ENCODE assay signal across 19 cellular contexts in the genomic region with DNA sequence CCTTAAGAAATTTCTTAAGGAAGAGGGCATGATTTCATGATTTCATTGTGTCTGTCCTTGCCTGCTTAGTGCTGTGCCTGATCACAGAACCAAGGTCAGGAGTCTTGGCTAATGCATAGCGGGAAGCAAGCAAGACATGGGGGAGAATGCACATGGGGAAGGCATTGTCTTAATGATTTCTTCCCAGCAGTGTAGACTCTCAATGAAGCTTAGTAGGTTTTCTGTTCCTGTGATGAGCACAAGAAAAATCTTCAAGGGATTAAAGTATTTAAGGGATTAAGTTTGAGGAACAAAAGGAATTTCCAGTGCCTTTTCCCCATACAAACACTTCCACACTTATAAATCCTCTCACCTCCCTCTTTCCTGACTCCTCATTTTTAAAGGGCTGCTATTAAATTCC. TPM values are rescaled to one million over a fixed set of nuclear protein-coding genes. Genes with fewer than 3 reads are reported as not detected.
DNase-seq lines count a peak whose midpoint lies in the region; ATAC-seq and TF ChIP-seq lines count a peak whose summit lies in the region.
"Had no signal": no experiment of that assay in that cellular context is flagged by ENCODE, and none has a peak within 500 bp of the region (broad histone marks: within the 10 kb centered on the region; RNA-seq: fewer than 3 reads in every experiment).

No MANE protein-coding gene starts in this region.

- H3K9me3 Mint-ChIP-seq in neural progenitor cell: peaks cover 3% of the 10 kb centered on the region
- H3K9me3 Mint-ChIP-seq in stimulated activated effector memory CD8-positive, alpha-beta T cell treated with anti-CD3 and anti-CD28 coated beads, Interleukin-12 subunit alpha, Interleukin-12 subunit beta, amount 100 ng/mL, for 72 hours: no peaks in the 10 kb centered on the region
- H3K9me3 Mint-ChIP-seq: CD8-positive, alpha-beta T cell had no signal

- no peaks in the 10 kb centered on the region for H3K36me3 ChIP-seq in neural progenitor cell
- H3K36me3 ChIP-seq: BLaER1 treated with 17β-estradiol and CSF1 and Interleukin-3, amounts not matched to agents 10 nM and 100 nM had no signal

- H3F3A ChIP-seq in neural progenitor cell (ENCODE audit: low read depth): peaks cover 25% of the 10 kb centered on the region

- no peak for TF ChIP-seq CTCF in neural progenitor cell (IDR thresholded peaks at IDR 0.05)

- no peak for ATAC-seq in stimulated activated effector memory CD8-positive, alpha-beta T cell treated with anti-CD3 and anti-CD28 coated beads, Interleukin-12 subunit alpha, Interleukin-12 subunit beta, amount 100 ng/mL, for 72 hours
- ATAC-seq in HG03135 (IDR thresholded peaks at IDR 0.05; ENCODE audit: unreplicated experiment): no peak
- ATAC-seq: CD8-positive, alpha-beta T cell had no signal

- no peak overlapping the region for H3K4me3 Mint-ChIP-seq in neural progenitor cell
- no peak overlapping the region for H3K4me3 Mint-ChIP-seq in stimulated activated effector memory CD8-positive, alpha-beta T cell treated with anti-CD3 and anti-CD28 coated beads, Interleukin-12 subunit alpha, Interleukin-12 subunit beta, amount 100 ng/mL, for 72 hours
- H3K4me3 Mint-ChIP-seq: B cell; CD8-positive, alpha-beta T cell had no signal

- in situ Hi-C loops in G401 (cut with HindIII; ENCODE audit: low sequenced_read_pairs): no loop called here

- H3K27me3 Mint-ChIP-seq in neural progenitor cell (ENCODE audit: insufficient read depth, low read depth): peaks cover 6% of the 10 kb centered on the region

- no peaks in the 10 kb centered on the region for H3K79me2 ChIP-seq in neural progenitor cell (ENCODE audit: low read depth)

- no peak overlapping the region for H2AFZ ChIP-seq in neural progenitor cell (replicated peaks)

- no peak overlapping the region for H3K27ac ChIP-seq in neural progenitor cell
- H3K27ac ChIP-seq: BLaER1 treated with 17β-estradiol and CSF1 and Interleukin-3, amounts not matched to agents 10 nM and 100 nM; HL-60 had no signal

- no peaks in the 10 kb centered on the region for H3K36me3 Mint-ChIP-seq in neural progenitor cell
- H3K36me3 Mint-ChIP-seq in stimulated activated effector memory CD8-positive, alpha-beta T cell treated with anti-CD3 and anti-CD28 coated beads, Interleukin-12 subunit alpha, Interleukin-12 subunit beta, amount 100 ng/mL, for 72 hours: no peaks in the 10 kb centered on the region
- H3K36me3 Mint-ChIP-seq: CD8-positive, alpha-beta T cell had no signal

- no peaks in the 10 kb centered on the region for H4K20me1 ChIP-seq in neural progenitor cell (ENCODE audit: low read depth)
- H4K20me1 ChIP-seq: BLaER1 treated with 17β-estradiol and CSF1 and Interleukin-3, amounts not matched to agents 10 nM and 100 nM had no signal

- peak overlapping the region; percentile 56 for H3K4me2 ChIP-seq in neural progenitor cell
- H3K4me2 ChIP-seq: BLaER1 treated with 17β-estradiol and CSF1 and Interleukin-3, amounts not matched to agents 10 nM and 100 nM had no signal

- H3K9me3 ChIP-seq in neural progenitor cell (ENCODE audit: low read depth): no peaks in the 10 kb centered on the region
- H3K9me3 ChIP-seq: BLaER1 treated with 17β-estradiol and CSF1 and Interleukin-3, amounts not matched to agents 10 nM and 100 nM had no signal

- DNase-seq in D341Med (ENCODE audit: low spot score) (peak; percentile 38), NCI-H524 treated with DMSO at 0.1 percent for 48 hours (lab: John Stamatoyannopoulos, UW) (peak; percentile 95), amniotic epithelial cell (ENCODE audit: low read depth) (peak; percentile 6), neural progenitor cell (ENCODE audit: low spot score) (peak; percentile 55), G401 (ENCODE audit: low spot score) (no peak), NCI-H1105 treated with DMSO at 0.1 percent for 48 hours (lab: John Stamatoyannopoulos, UW) (no peak)
- no peak for DNase-seq in stimulated activated effector memory CD8-positive, alpha-beta T cell treated with anti-CD3 and anti-CD28 coated beads, Interleukin-12 subunit alpha, Interleukin-12 subunit beta, amount 100 ng/mL, for 72 hours (ENCODE audit: low spot score in 2 of 2)
- DNase-seq: 8988T; CD8-positive, alpha-beta T cell; COR-L47; DMS153; DMS79; GF-D8; GOT3; H7 had no signal

- H3K4me1 Mint-ChIP-seq in neural progenitor cell: peaks cover 52% of the 10 kb centered on the region
- H3K4me1 Mint-ChIP-seq in stimulated activated effector memory CD8-positive, alpha-beta T cell treated with anti-CD3 and anti-CD28 coated beads, Interleukin-12 subunit alpha, Interleukin-12 subunit beta, amount 100 ng/mL, for 72 hours: no peaks in the 10 kb centered on the region
- H3K4me1 Mint-ChIP-seq: B cell had no signal

- H3K4me3 ChIP-seq in neural progenitor cell: no peak overlapping the region
- H3K4me3 ChIP-seq: BLaER1 treated with 17β-estradiol and CSF1 and Interleukin-3, amounts not matched to agents 10 nM and 100 nM had no signal

- no peak overlapping the region for H3K9ac ChIP-seq in neural progenitor cell
- H3K9ac ChIP-seq: BLaER1 treated with 17β-estradiol and CSF1 and Interleukin-3, amounts not matched to agents 10 nM and 100 nM had no signal

- H3K27ac Mint-ChIP-seq in neural progenitor cell: no peak overlapping the region
- H3K27ac Mint-ChIP-seq in stimulated activated effector memory CD8-positive, alpha-beta T cell treated with anti-CD3 and anti-CD28 coated beads, Interleukin-12 subunit alpha, Interleukin-12 subunit beta, amount 100 ng/mL, for 72 hours: no peak overlapping the region
- H3K27ac Mint-ChIP-seq: B cell; CD8-positive, alpha-beta T cell had no signal

- H3K27me3 ChIP-seq in neural progenitor cell: no peaks in the 10 kb centered on the region
- H3K27me3 ChIP-seq: BLaER1 treated with 17β-estradiol and CSF1 and Interleukin-3, amounts not matched to agents 10 nM and 100 nM had no signal

- peaks cover 51% of the 10 kb centered on the region for H3K4me1 ChIP-seq in neural progenitor cell

RNA-seq across cellular contexts. Expression of gene SEMA6D, which starts 46.9 kb away (rescaled TPM):
- total RNA-seq in neural progenitor cell (ENCODE audit: low replicate concordance): 12.5 and 23.5 TPM in 2 replicates
- not detected in 2 replicates for total RNA-seq in G401 (2014; rRNA removed; shearing (Covaris generic))
- total RNA-seq: B cell; CD8-positive, alpha-beta T cell had no signal

Comparison
In these comparisons a context has a peak if more than half of its experiments do, and no peak if none do; other contexts are left out.
1. DNase-seq: peak in D341Med (single experiment), NCI-H524 treated with DMSO at 0.1 percent for 48 hours (single experiment), amniotic epithelial cell (single experiment) and neural progenitor cell (single experiment); none in G401 (single experiment), stimulated activated effector memory CD8-positive, alpha-beta T cell treated with anti-CD3 and anti-CD28 coated beads, Interleukin-12 subunit alpha, Interleukin-12 subunit beta, amount 100 ng/mL, for 72 hours (0 of 2) and NCI-H1105 treated with DMSO at 0.1 percent for 48 hours (single experiment).
2. RNA of gene SEMA6D, which starts 46.9 kb away (total RNA-seq): 12.5 to 23.5 TPM in neural progenitor cell; not detected in G401; every median in the first group is over 10 times any median in the second.